ENCODE assay signal across 12 cellular contexts in genomic region chr6:137846772-137847313, GRCh38. TPM values are rescaled to one million over a fixed set of nuclear protein-coding genes. Genes with fewer than 3 reads are reported as not detected.
DNase-seq lines count a peak whose midpoint lies in the region; ATAC-seq and TF ChIP-seq lines count a peak whose summit lies in the region.
"Had no signal": no experiment of that assay in that cellular context is flagged by ENCODE, and none has a peak within 500 bp of the region (broad histone marks: within the 10 kb centered on the region; RNA-seq: fewer than 3 reads in every experiment).

No MANE protein-coding gene starts in this region.

- H3K4me2 ChIP-seq in DND-41 (ENCODE audit: insufficient read depth, low read length) = no peak overlapping the region
- H3K4me2 ChIP-seq in HCT116 (ENCODE audit: low read length) = no peak overlapping the region

- peaks cover 9% of the 10 kb centered on the region for H3K9me3 Mint-ChIP-seq in type B pancreatic cell

- H2AFZ ChIP-seq in DND-41 (ENCODE audit: low read depth, low read length) (no peak overlapping the region), HCT116 (ENCODE audit: low read depth, low read length, poor library complexity, severe bottlenecking) (no peak overlapping the region)

- no peaks in the 10 kb centered on the region for H3K9me2 ChIP-seq in HCT116 (ENCODE audit: insufficient read depth)

- intact Hi-C loops in HCT116 (cut with micrococcal nuclease) = no loop called here

- H3K27ac Mint-ChIP-seq in type B pancreatic cell = no peak overlapping the region

- CTCF ChIA-PET in HCT116 (lab: Charles Lee) = no interaction called here

- no peak overlapping the region for H3K4me3 Mint-ChIP-seq in type B pancreatic cell

- H3K36me3 ChIP-seq in DND-41 (ENCODE audit: insufficient read depth, low read length) (no peaks in the 10 kb centered on the region), HCT116 (ENCODE audit: control insufficient read depth in 1 of 2, insufficient read depth in 2 of 2, low read length in 2 of 2) (no peaks in the 10 kb centered on the region), lung (ENCODE audit: control insufficient read depth in 2 of 2, insufficient read depth in 2 of 2, low read length in 2 of 2) (no peaks in the 10 kb centered on the region), SJCRH30 (no peaks in the 10 kb centered on the region)
- H3K36me3 ChIP-seq: BE2C, Peyer's patch had no signal

- H4K20me1 ChIP-seq in DND-41 (ENCODE audit: insufficient read depth, low read length) (no peaks in the 10 kb centered on the region), HCT116 (ENCODE audit: insufficient read depth) (no peaks in the 10 kb centered on the region)

- 31 to 72% methylated on average over 7 of the region's 7 CpGs for WGBS in lung, 2 donors

- DNase-seq in DND-41 (no peak), HCT116 (ENCODE audit: low read depth, low spot score) (no peak), SKM-1 (lab: John Stamatoyannopoulos, UW; ENCODE audit: unreplicated experiment) (peak; percentile 95), lung (ENCODE audit: low spot score) (peak; percentile 63), SJCRH30 (no peak), amniotic stem cell (lab: John Stamatoyannopoulos, UW) (no peak), type B pancreatic cell (ENCODE audit: extremely low spot score, unreplicated experiment) (no peak)
- DNase-seq: activated CD8-positive, alpha-beta memory T cell treated with anti-CD3 and anti-CD28 coated beads, Interleukin-2, amount 50 U/mL, for 48 hours; BE2C had no signal

- H3K27me3 Mint-ChIP-seq in type B pancreatic cell = no peaks in the 10 kb centered on the region

- H3K9ac ChIP-seq in DND-41 (ENCODE audit: low read depth, low read length) (no peak overlapping the region), HCT116 (ENCODE audit: low read length) (no peak overlapping the region)

- H3K79me2 ChIP-seq in DND-41 (ENCODE audit: insufficient read depth, low read length) (no peaks in the 10 kb centered on the region), HCT116 (ENCODE audit: insufficient read depth, low read length) (no peaks in the 10 kb centered on the region)

- no peaks in the 10 kb centered on the region for H3K27me3 ChIP-seq in DND-41 (ENCODE audit: insufficient read depth, low read length, poor library complexity)
- H3K27me3 ChIP-seq in HCT116 (ENCODE audit: insufficient read depth, low read length) = no peaks in the 10 kb centered on the region
- H3K27me3 ChIP-seq in lung (ENCODE audit: control insufficient read depth, insufficient read depth) = no peaks in the 10 kb centered on the region
- no peaks in the 10 kb centered on the region for H3K27me3 ChIP-seq in SJCRH30
- H3K27me3 ChIP-seq: Peyer's patch had no signal

- TF ChIP-seq POLR2A in HCT116 (IDR thresholded peaks at IDR 0.05; ENCODE audit: borderline replicate concordance, extremely low read depth, insufficient read depth, insufficient read length) = no peak

- no peaks in the 10 kb centered on the region for H3K36me3 Mint-ChIP-seq in type B pancreatic cell

- RAD21 ChIA-PET in HCT116 (lab: Charles Lee; ENCODE audit: low non-redundant PET in 1 of 2, low total read pairs in 2 of 2, uncharacterized antibody in 2 of 2, unreplicated experiment in 2 of 2) = no interaction called here

- H3K9me3 ChIP-seq in DND-41 (ENCODE audit: insufficient read depth, low read length, severe bottlenecking) = no peaks in the 10 kb centered on the region
- H3K9me3 ChIP-seq in HCT116 (ENCODE audit: control insufficient read depth in 1 of 2, insufficient read depth in 1 of 2, low read depth in 1 of 2, low read length in 2 of 2) = no peaks in the 10 kb centered on the region
- H3K9me3 ChIP-seq in lung (ENCODE audit: control insufficient read depth in 2 of 2, insufficient read depth in 1 of 2, low read length in 1 of 2) = no peaks in the 10 kb centered on the region
- no peaks in the 10 kb centered on the region; the same call in none of the 2 replicates for H3K9me3 ChIP-seq in SJCRH30 (replicated peaks)
- H3K9me3 ChIP-seq: BE2C, Peyer's patch had no signal

- H3K4me1 Mint-ChIP-seq in type B pancreatic cell (ENCODE audit: unreplicated experiment) = no peaks in the 10 kb centered on the region

- H3K4me1 ChIP-seq in DND-41 (ENCODE audit: insufficient read depth, low read length) (no peaks in the 10 kb centered on the region), HCT116 (ENCODE audit: control insufficient read depth in 1 of 2, insufficient read depth in 2 of 2, low read length in 2 of 2) (peaks cover 0 to 23% of the 10 kb centered on the region in 2 experiments; a peak in 3 of 4 replicates), lung (ENCODE audit: control insufficient read depth in 2 of 2, insufficient read depth in 2 of 2, low read length in 2 of 2) (peaks cover 0 to 1% of the 10 kb centered on the region in 2 donors), SJCRH30 (peaks cover 41% of the 10 kb centered on the region)
- H3K4me1 ChIP-seq: BE2C, Peyer's patch had no signal

- no TSS peak for BruUV-seq in HCT116 (replicated peaks; lab: Mats Ljungman, UMichigan)

- H3K4me3 ChIP-seq in DND-41 (ENCODE audit: low read depth in 1 of 2, low read length in 2 of 2) = no peak overlapping the region
- no peak overlapping the region for H3K4me3 ChIP-seq in HCT116 (replicated peaks in 1 of 2; ENCODE audit: low read depth in 1 of 2, low read length in 2 of 2)
- H3K4me3 ChIP-seq in lung = no peak overlapping the region
- H3K4me3 ChIP-seq in SJCRH30 = no peak overlapping the region
- H3K4me3 ChIP-seq: dorsolateral prefrontal cortex, Peyer's patch had no signal

- no peak for TF ChIP-seq RAD21 in HCT116 (IDR thresholded peaks at IDR 0.05; ENCODE audit: low read depth)

- TF ChIP-seq CTCF in DND-41 (IDR thresholded peaks at IDR 0.05; ENCODE audit: borderline replicate concordance, extremely low read depth, low read length, poor library complexity, severe bottlenecking) (no peak), HCT116 (IDR thresholded peaks at IDR 0.05 in 2 of 3, conservative IDR thresholded peaks at IDR 0.05 in 1 of 3; ENCODE audit: borderline replicate concordance in 1 of 3, insufficient read depth in 1 of 3, low read depth in 2 of 3, low read length in 2 of 3) (no peak), lung (IDR thresholded peaks at IDR 0.05; ENCODE audit: control extremely low read depth, extremely low read depth) (no peak), type B pancreatic cell (conservative IDR thresholded peaks at IDR 0.05) (no peak)

- POLR2A ChIA-PET in HCT116 (lab: Charles Lee) = no interaction called here

- H3K27ac ChIP-seq in DND-41 (ENCODE audit: low read length) = no peak overlapping the region
- no peak overlapping the region for H3K27ac ChIP-seq in HCT116 (ENCODE audit: low read depth, low read length)
- peak overlapping the region in 1 of 2 donors; percentile 9 for H3K27ac ChIP-seq in lung (ENCODE audit: low read depth in 1 of 2, low read length in 1 of 2)
- H3K27ac ChIP-seq in SJCRH30 = no peak overlapping the region

- ATAC-seq in DND-41 (ENCODE audit: insufficient read depth, low read depth) (peak; percentile 31; the same call in 1 of the 3 replicates), HCT116 (no peak), lung (ENCODE audit: insufficient read depth, low FRiP score) (peak; percentile 77), HG03196 (IDR thresholded peaks at IDR 0.05; ENCODE audit: unreplicated experiment) (no peak)

TF ChIP-seq in HCT116, 20 proteins besides CTCF, POLR2A, EP300 and RAD21:
- TF ChIP-seq MAX (IDR thresholded peaks at IDR 0.05) (no peak), ZNF274 (IDR thresholded peaks at IDR 0.05; ENCODE audit: low read depth, low read length) (no peak), REST (IDR thresholded peaks at IDR 0.05; ENCODE audit: low read depth) (no peak), TCF7L2 (IDR thresholded peaks at IDR 0.05; ENCODE audit: borderline replicate concordance, extremely low read depth, insufficient read depth, insufficient read length) (peak; percentile 62)

RNA-seq across cellular contexts. Expression of gene TNFAIP3, which starts 20.2 kb away (rescaled TPM):
- total RNA-seq in HCT116 (2021; ENCODE audit: unreplicated experiment) = 4.4 TPM
- 1.5 and 1.7 TPM in 2 replicates for polyA plus RNA-seq in HCT116 (2012)
- 10 to 100 TPM; 79.8 to 95.1 TPM for total RNA-seq in lung
- polyA plus RNA-seq in lung = 100 to 1,000 TPM in 1 of 2 donors, 10 to 100 TPM in 1; 13.4 to 396 TPM
- total RNA-seq in SJCRH30 (2014; rRNA removed; shearing (Covaris generic)) = 39.7 and 39.9 TPM in 2 replicates
- 15.2 and 54.4 TPM in 2 replicates for total RNA-seq in type B pancreatic cell (ENCODE audit: low replicate concordance)

Comparison
In these comparisons a context has a peak if more than half of its experiments do, and no peak if none do; other contexts are left out.
1. ATAC-seq: peak in DND-41 (single experiment) and lung (single experiment); none in HCT116 (single experiment) and HG03196 (single experiment).
2. DNase-seq: peak in SKM-1 (single experiment) and lung (single experiment); none in DND-41 (single experiment), HCT116 (single experiment), SJCRH30 (0 of 2), amniotic stem cell (single experiment) and type B pancreatic cell (single experiment).